ENCODE assay signal across 1 cellular context in the genomic region with DNA sequence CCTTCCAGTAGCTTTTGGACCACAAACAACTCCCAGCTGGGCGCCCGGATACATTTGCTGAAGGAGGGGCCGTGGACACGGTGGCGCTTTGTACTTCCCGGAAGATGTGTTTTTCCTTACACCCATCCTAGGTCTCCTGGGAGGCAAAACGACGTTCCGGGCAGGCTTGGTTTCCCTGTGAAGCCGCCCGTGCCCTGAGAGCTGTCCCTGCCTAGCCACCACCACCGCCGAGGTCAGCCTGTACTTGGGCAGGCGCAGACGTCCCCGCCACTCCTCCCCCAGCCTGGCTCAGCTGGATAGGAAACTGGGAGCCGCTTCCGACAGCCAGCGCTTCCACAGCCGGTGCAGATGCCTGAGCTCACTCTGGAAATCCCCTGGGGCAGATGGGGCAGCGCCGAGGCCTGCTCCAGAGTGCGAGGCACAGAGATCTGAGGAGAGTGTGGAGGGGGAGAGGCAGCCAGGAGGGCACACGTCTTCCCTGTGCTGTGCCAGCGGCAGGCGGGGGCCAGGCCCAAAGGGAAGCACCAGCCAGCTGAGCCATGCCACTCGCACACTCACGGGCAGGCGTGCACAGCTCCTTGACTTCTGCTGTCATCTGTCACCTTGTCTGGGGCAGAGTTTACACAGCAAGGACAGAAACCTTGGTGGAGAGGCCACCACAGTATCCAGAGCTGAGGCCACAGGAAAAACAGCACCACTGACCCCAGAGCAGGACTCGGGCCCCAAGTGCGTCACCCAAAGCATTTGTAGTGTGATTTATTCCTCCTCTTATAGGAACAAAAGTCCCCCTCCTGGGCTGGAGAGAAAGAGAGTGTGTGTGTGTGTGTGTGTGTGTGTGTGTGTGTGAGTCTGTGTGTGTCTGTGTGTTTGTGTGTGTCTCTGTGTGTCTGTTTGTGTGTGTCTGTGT.
A peak's percentile ranks its signal among the peaks of the same experiment; 100 is the strongest.
TF ChIP-seq lines count a peak whose summit lies in the region.

No MANE protein-coding gene starts in this region.

TF ChIP-seq in HepG2, 621 proteins besides CTCF, POLR2A, EP300 and RAD21 (continued from another document and continues in another):
- TF ChIP-seq, protein P1, sequence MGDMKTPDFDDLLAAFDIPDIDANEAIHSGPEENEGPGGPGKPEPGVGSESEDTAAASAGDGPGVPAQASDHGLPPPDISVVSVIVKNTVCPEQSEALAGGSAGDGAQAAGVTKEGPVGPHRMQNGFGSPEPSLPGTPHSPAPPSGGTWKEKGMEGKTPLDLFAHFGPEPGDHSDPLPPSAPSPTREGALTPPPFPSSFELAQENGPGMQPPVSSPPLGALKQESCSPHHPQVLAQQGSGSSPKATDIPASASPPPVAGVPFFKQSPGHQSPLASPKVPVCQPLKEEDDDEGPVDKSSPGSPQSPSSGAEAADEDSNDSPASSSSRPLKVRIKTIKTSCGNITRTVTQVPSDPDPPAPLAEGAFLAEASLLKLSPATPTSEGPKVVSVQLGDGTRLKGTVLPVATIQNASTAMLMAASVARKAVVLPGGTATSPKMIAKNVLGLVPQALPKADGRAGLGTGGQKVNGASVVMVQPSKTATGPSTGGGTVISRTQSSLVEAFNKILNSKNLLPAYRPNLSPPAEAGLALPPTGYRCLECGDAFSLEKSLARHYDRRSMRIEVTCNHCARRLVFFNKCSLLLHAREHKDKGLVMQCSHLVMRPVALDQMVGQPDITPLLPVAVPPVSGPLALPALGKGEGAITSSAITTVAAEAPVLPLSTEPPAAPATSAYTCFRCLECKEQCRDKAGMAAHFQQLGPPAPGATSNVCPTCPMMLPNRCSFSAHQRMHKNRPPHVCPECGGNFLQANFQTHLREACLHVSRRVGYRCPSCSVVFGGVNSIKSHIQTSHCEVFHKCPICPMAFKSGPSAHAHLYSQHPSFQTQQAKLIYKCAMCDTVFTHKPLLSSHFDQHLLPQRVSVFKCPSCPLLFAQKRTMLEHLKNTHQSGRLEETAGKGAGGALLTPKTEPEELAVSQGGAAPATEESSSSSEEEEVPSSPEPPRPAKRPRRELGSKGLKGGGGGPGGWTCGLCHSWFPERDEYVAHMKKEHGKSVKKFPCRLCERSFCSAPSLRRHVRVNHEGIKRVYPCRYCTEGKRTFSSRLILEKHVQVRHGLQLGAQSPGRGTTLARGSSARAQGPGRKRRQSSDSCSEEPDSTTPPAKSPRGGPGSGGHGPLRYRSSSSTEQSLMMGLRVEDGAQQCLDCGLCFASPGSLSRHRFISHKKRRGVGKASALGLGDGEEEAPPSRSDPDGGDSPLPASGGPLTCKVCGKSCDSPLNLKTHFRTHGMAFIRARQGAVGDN (CRISPR knock-in tag; IDR thresholded peaks at IDR 0.05) = peak; percentile 99
- TF ChIP-seq, protein P2, sequence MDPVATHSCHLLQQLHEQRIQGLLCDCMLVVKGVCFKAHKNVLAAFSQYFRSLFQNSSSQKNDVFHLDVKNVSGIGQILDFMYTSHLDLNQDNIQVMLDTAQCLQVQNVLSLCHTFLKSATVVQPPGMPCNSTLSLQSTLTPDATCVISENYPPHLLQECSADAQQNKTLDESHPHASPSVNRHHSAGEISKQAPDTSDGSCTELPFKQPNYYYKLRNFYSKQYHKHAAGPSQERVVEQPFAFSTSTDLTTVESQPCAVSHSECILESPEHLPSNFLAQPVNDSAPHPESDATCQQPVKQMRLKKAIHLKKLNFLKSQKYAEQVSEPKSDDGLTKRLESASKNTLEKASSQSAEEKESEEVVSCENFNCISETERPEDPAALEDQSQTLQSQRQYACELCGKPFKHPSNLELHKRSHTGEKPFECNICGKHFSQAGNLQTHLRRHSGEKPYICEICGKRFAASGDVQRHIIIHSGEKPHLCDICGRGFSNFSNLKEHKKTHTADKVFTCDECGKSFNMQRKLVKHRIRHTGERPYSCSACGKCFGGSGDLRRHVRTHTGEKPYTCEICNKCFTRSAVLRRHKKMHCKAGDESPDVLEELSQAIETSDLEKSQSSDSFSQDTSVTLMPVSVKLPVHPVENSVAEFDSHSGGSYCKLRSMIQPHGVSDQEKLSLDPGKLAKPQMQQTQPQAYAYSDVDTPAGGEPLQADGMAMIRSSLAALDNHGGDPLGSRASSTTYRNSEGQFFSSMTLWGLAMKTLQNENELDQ (CRISPR knock-in tag; IDR thresholded peaks at IDR 0.05; ENCODE audit: borderline replicate concordance) = no peak
- TF ChIP-seq YEATS4 (CRISPR knock-in tag; IDR thresholded peaks at IDR 0.05; ENCODE audit: borderline replicate concordance) = peak; percentile 41; the same call in 1 of the 2 replicates
- 0 out of 2 replicates have a peak, but pooled peaks have one; percentile 16 for TF ChIP-seq SIX4 (CRISPR knock-in tag; IDR thresholded peaks at IDR 0.05)
- TF ChIP-seq, protein P3, sequence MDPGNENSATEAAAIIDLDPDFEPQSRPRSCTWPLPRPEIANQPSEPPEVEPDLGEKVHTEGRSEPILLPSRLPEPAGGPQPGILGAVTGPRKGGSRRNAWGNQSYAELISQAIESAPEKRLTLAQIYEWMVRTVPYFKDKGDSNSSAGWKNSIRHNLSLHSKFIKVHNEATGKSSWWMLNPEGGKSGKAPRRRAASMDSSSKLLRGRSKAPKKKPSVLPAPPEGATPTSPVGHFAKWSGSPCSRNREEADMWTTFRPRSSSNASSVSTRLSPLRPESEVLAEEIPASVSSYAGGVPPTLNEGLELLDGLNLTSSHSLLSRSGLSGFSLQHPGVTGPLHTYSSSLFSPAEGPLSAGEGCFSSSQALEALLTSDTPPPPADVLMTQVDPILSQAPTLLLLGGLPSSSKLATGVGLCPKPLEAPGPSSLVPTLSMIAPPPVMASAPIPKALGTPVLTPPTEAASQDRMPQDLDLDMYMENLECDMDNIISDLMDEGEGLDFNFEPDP (CRISPR knock-in tag; conservative IDR thresholded peaks at IDR 0.05) = no peak
- TF ChIP-seq, protein P4, sequence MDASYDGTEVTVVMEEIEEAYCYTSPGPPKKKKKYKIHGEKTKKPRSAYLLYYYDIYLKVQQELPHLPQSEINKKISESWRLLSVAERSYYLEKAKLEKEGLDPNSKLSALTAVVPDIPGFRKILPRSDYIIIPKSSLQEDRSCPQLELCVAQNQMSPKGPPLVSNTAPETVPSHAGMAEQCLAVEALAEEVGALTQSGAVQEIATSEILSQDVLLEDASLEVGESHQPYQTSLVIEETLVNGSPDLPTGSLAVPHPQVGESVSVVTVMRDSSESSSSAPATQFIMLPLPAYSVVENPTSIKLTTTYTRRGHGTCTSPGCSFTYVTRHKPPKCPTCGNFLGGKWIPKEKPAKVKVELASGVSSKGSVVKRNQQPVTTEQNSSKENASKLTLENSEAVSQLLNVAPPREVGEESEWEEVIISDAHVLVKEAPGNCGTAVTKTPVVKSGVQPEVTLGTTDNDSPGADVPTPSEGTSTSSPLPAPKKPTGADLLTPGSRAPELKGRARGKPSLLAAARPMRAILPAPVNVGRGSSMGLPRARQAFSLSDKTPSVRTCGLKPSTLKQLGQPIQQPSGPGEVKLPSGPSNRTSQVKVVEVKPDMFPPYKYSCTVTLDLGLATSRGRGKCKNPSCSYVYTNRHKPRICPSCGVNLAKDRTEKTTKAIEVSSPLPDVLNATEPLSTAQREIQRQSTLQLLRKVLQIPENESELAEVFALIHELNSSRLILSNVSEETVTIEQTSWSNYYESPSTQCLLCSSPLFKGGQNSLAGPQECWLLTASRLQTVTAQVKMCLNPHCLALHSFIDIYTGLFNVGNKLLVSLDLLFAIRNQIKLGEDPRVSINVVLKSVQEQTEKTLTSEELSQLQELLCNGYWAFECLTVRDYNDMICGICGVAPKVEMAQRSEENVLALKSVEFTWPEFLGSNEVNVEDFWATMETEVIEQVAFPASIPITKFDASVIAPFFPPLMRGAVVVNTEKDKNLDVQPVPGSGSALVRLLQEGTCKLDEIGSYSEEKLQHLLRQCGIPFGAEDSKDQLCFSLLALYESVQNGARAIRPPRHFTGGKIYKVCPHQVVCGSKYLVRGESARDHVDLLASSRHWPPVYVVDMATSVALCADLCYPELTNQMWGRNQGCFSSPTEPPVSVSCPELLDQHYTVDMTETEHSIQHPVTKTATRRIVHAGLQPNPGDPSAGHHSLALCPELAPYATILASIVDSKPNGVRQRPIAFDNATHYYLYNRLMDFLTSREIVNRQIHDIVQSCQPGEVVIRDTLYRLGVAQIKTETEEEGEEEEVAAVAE (CRISPR knock-in tag; IDR thresholded peaks at IDR 0.05; ENCODE audit: borderline replicate concordance) = no peak
- no peak for TF ChIP-seq ZSCAN20 (CRISPR knock-in tag; IDR thresholded peaks at IDR 0.05; ENCODE audit: borderline replicate concordance)
- no peak for TF ChIP-seq TAF15 (IDR thresholded peaks at IDR 0.05; ENCODE audit: low read depth, low read length, poor library complexity, severe bottlenecking)
- no peak for TF ChIP-seq NFE2 (CRISPR knock-in tag; IDR thresholded peaks at IDR 0.05)
- TF ChIP-seq, protein P5, sequence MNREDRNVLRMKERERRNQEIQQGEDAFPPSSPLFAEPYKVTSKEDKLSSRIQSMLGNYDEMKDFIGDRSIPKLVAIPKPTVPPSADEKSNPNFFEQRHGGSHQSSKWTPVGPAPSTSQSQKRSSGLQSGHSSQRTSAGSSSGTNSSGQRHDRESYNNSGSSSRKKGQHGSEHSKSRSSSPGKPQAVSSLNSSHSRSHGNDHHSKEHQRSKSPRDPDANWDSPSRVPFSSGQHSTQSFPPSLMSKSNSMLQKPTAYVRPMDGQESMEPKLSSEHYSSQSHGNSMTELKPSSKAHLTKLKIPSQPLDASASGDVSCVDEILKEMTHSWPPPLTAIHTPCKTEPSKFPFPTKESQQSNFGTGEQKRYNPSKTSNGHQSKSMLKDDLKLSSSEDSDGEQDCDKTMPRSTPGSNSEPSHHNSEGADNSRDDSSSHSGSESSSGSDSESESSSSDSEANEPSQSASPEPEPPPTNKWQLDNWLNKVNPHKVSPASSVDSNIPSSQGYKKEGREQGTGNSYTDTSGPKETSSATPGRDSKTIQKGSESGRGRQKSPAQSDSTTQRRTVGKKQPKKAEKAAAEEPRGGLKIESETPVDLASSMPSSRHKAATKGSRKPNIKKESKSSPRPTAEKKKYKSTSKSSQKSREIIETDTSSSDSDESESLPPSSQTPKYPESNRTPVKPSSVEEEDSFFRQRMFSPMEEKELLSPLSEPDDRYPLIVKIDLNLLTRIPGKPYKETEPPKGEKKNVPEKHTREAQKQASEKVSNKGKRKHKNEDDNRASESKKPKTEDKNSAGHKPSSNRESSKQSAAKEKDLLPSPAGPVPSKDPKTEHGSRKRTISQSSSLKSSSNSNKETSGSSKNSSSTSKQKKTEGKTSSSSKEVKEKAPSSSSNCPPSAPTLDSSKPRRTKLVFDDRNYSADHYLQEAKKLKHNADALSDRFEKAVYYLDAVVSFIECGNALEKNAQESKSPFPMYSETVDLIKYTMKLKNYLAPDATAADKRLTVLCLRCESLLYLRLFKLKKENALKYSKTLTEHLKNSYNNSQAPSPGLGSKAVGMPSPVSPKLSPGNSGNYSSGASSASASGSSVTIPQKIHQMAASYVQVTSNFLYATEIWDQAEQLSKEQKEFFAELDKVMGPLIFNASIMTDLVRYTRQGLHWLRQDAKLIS (CRISPR knock-in tag; IDR thresholded peaks at IDR 0.05) = no peak
- TF ChIP-seq FIP1L1 (IDR thresholded peaks at IDR 0.05; ENCODE audit: borderline replicate concordance, insufficient read depth, low read depth, low read length) = no peak
- TF ChIP-seq, protein P6, sequence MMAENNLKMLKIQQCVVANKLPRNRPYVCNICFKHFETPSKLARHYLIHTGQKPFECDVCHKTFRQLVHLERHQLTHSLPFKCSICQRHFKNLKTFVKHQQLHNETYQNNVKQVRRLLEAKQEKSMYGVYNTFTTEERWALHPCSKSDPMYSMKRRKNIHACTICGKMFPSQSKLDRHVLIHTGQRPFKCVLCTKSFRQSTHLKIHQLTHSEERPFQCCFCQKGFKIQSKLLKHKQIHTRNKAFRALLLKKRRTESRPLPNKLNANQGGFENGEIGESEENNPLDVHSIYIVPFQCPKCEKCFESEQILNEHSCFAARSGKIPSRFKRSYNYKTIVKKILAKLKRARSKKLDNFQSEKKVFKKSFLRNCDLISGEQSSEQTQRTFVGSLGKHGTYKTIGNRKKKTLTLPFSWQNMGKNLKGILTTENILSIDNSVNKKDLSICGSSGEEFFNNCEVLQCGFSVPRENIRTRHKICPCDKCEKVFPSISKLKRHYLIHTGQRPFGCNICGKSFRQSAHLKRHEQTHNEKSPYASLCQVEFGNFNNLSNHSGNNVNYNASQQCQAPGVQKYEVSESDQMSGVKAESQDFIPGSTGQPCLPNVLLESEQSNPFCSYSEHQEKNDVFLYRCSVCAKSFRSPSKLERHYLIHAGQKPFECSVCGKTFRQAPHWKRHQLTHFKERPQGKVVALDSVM (CRISPR knock-in tag; IDR thresholded peaks at IDR 0.05) = no peak
- 0 out of 2 replicates have a peak, but pooled peaks have one; percentile 14 for TF ChIP-seq BCL6 (CRISPR knock-in tag; IDR thresholded peaks at IDR 0.05)
- TF ChIP-seq, protein P7, sequence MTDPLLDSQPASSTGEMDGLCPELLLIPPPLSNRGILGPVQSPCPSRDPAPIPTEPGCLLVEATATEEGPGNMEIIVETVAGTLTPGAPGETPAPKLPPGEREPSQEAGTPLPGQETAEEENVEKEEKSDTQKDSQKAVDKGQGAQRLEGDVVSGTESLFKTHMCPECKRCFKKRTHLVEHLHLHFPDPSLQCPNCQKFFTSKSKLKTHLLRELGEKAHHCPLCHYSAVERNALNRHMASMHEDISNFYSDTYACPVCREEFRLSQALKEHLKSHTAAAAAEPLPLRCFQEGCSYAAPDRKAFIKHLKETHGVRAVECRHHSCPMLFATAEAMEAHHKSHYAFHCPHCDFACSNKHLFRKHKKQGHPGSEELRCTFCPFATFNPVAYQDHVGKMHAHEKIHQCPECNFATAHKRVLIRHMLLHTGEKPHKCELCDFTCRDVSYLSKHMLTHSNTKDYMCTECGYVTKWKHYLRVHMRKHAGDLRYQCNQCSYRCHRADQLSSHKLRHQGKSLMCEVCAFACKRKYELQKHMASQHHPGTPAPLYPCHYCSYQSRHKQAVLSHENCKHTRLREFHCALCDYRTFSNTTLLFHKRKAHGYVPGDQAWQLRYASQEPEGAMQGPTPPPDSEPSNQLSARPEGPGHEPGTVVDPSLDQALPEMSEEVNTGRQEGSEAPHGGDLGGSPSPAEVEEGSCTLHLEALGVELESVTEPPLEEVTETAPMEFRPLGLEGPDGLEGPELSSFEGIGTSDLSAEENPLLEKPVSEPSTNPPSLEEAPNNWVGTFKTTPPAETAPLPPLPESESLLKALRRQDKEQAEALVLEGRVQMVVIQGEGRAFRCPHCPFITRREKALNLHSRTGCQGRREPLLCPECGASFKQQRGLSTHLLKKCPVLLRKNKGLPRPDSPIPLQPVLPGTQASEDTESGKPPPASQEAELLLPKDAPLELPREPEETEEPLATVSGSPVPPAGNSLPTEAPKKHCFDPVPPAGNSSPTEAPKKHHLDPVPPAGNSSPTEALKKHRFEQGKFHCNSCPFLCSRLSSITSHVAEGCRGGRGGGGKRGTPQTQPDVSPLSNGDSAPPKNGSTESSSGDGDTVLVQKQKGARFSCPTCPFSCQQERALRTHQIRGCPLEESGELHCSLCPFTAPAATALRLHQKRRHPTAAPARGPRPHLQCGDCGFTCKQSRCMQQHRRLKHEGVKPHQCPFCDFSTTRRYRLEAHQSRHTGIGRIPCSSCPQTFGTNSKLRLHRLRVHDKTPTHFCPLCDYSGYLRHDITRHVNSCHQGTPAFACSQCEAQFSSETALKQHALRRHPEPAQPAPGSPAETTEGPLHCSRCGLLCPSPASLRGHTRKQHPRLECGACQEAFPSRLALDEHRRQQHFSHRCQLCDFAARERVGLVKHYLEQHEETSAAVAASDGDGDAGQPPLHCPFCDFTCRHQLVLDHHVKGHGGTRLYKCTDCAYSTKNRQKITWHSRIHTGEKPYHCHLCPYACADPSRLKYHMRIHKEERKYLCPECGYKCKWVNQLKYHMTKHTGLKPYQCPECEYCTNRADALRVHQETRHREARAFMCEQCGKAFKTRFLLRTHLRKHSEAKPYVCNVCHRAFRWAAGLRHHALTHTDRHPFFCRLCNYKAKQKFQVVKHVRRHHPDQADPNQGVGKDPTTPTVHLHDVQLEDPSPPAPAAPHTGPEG (CRISPR knock-in tag; IDR thresholded peaks at IDR 0.05) = no peak
- peak; percentile 55; the same call in 1 of the 2 replicates for TF ChIP-seq ZIK1 (CRISPR knock-in tag; IDR thresholded peaks at IDR 0.05; ENCODE audit: borderline replicate concordance, low read depth)
